Comparison of ENCODE assay signal across 12 cellular contexts in genomic region chr7:77328669-77329068, GRCh38.
DNase-seq lines count a peak whose midpoint lies in the region; ATAC-seq, FAIRE-seq and TF ChIP-seq lines count a peak whose summit lies in the region.
"Had no signal": no experiment of that assay in that cellular context is flagged by ENCODE, and none has a peak within 500 bp of the region (broad histone marks: within the 10 kb centered on the region; RNA-seq: fewer than 3 reads in every experiment).

No MANE protein-coding gene starts in this region.

- RAD21 ChIA-PET in GM12878 (lab: Charles Lee; ENCODE audit: unreplicated experiment) = interaction anchor here (0.9 to 1.7 kb wide), 8 partner anchors 46 to 212 kb away, joined by 3 to 7 read pairs (median 4); no protein-coding TSS in a partner anchor

- no peak overlapping the region for H3K27ac ChIP-seq in CD8-positive, alpha-beta memory T cell (ENCODE audit: low read depth, low read length)
- H3K27ac ChIP-seq in GM12878 (ENCODE audit: control insufficient read depth, insufficient read depth) (no peak overlapping the region), neuronal stem cell (replicated peaks; ENCODE audit: low read length) (no peak overlapping the region)
- H3K27ac ChIP-seq: SJCRH30, upper lobe of right lung had no signal

- no peak overlapping the region for H3K23ac ChIP-seq in neuronal stem cell (ENCODE audit: low read depth, low read length, poor library complexity)

- H2AK5ac ChIP-seq in neuronal stem cell (ENCODE audit: low read depth, low read length) = no peak overlapping the region

- no peak overlapping the region for H3K4ac ChIP-seq in neuronal stem cell (ENCODE audit: low read length)

- DNase-seq in CD8-positive, alpha-beta memory T cell = no peak
- DNase-seq in M059J (ENCODE audit: low read depth) (peak; percentile 47), GM12878 (ENCODE audit: low read depth, low spot score) (no peak), neuronal stem cell (ENCODE audit: low spot score) (no peak), NCI-H510A treated with DMSO at 0.1 percent for 48 hours (lab: John Stamatoyannopoulos, UW) (no peak), inferior parietal cortex (ENCODE audit: extremely low spot score) (no peak), Calu3 (no peak)
- DNase-seq: DMS53, NCI-H1105, upper lobe of right lung had no signal

- H4K20me1 ChIP-seq in GM12878 (ENCODE audit: control insufficient read depth, insufficient read depth) = no peaks in the 10 kb centered on the region

- no peak overlapping the region for H2BK5ac ChIP-seq in neuronal stem cell (ENCODE audit: low read length)

- WGBS in GM12878 (ENCODE audit: insufficient coverage, insufficient replicate concordance, low lambda C conversion rate, missing lambda C conversion rate) = 0% methylated on average over 1 of the region's 1 CpG
- no CpG with 5 or more reads among the region's 1 CpG for WGBS in neuronal stem cell (ENCODE audit: extremely low coverage in 2 of 2, insufficient read length in 2 of 2, insufficient replicate concordance in 1 of 2), 2 donors

- peaks cover 42 to 51% (median 50%) of the 10 kb centered on the region in 3 donors for H3K4me1 Mint-ChIP-seq in CD8-positive, alpha-beta memory T cell
- H3K4me1 Mint-ChIP-seq in Calu3 (ENCODE audit: low read depth, unreplicated experiment) = peaks cover 35% of the 10 kb centered on the region

- H3K79me2 ChIP-seq in GM12878 (ENCODE audit: control insufficient read depth, insufficient read depth, low read length) = no peaks in the 10 kb centered on the region

- intact Hi-C loops in GM12878 (cut with micrococcal nuclease; ENCODE audit: unreplicated experiment) (no loop called here), Calu3 (cut with micrococcal nuclease; ENCODE audit: unreplicated experiment) (loop anchor here (5.0 kb wide), 1 partner anchor 81 kb away; no protein-coding TSS in a partner anchor)

- CTCF ChIA-PET in CD8-positive, alpha-beta memory T cell (lab: Charles Lee) = no interaction called here
- CTCF ChIA-PET in GM12878 (lab: Yijun Ruan, JAX) = interaction anchor here (0.8 to 2.4 kb wide), 6 partner anchors 13 to 206 kb away, joined by 3 to 11 read pairs (median 4); partner anchors contain the start of gene CCDC146
- CTCF ChIA-PET in Calu3 (lab: Charles Lee) = no interaction called here

- H3K14ac ChIP-seq in neuronal stem cell (ENCODE audit: low read length) = no peak overlapping the region

- no peaks in the 10 kb centered on the region for H3K79me1 ChIP-seq in neuronal stem cell (ENCODE audit: low read depth, low read length)

- H2AFZ ChIP-seq in GM12878 (ENCODE audit: control insufficient read depth, low read depth, low read length) = no peak overlapping the region
- peak overlapping the region; percentile 46 for H2AFZ ChIP-seq in neuronal stem cell (ENCODE audit: low read length)

- FAIRE-seq in GM12878 (lab: Jason Lieb, UNC) = no peak

- TF ChIP-seq POLR2A in GM12878 (IDR thresholded peaks at IDR 0.05; ENCODE audit: low read depth, low read length) = no peak

- H2BK120ac ChIP-seq in neuronal stem cell (ENCODE audit: low read depth, low read length) = no peak overlapping the region

- H3K4me3 ChIP-seq in CD8-positive, alpha-beta memory T cell (ENCODE audit: low read length) = no peak overlapping the region
- H3K4me3 ChIP-seq in GM12878 = no peak overlapping the region
- H3K4me3 ChIP-seq in neuronal stem cell (ENCODE audit: low read length in 2 of 2) = no peak overlapping the region
- H3K4me3 ChIP-seq: SJCRH30, upper lobe of right lung had no signal

- BruUV-seq in GM12878 (replicated peaks; lab: Mats Ljungman, UMichigan) = no TSS peak
- BruUV-seq in Calu3 (replicated peaks; lab: Mats Ljungman, UMichigan) = no TSS peak

- peaks cover 3 to 10% (median 8%) of the 10 kb centered on the region in 3 donors for H3K36me3 Mint-ChIP-seq in CD8-positive, alpha-beta memory T cell
- peaks cover 5% of the 10 kb centered on the region for H3K36me3 Mint-ChIP-seq in Calu3 (ENCODE audit: insufficient read depth, unreplicated experiment)

- TF ChIP-seq CTCF in GM12878 (IDR thresholded peaks at IDR 0.05 in 2 of 3, conservative IDR thresholded peaks at IDR 0.05 in 1 of 3; ENCODE audit: control insufficient read depth in 2 of 3, extremely low read depth in 1 of 3, insufficient read depth in 1 of 3, low read depth in 3 of 3, low read length in 3 of 3) (no peak), Calu3 (IDR thresholded peaks at IDR 0.05; ENCODE audit: unreplicated experiment) (no peak)

- ATAC-seq in GM12878 (peak; percentile 13), HG03159 (IDR thresholded peaks at IDR 0.05; ENCODE audit: unreplicated experiment) (no peak)
- ATAC-seq: upper lobe of right lung had no signal

- SMC1A ChIA-PET in GM12878 (lab: Charles Lee; ENCODE audit: uncharacterized antibody, unreplicated experiment) = interaction anchor here (1.0 to 3.5 kb wide), 12 partner anchors 20 to 206 kb away, joined by 3 to 24 read pairs (median 6); partner anchors contain the start of genes CCDC146 and FGL2

- H3K4me2 ChIP-seq in GM12878 (ENCODE audit: control insufficient read depth, insufficient read depth) (no peak overlapping the region), neuronal stem cell (ENCODE audit: insufficient read depth, low read length, poor library complexity, severe bottlenecking) (no peak overlapping the region)

- no peaks in the 10 kb centered on the region for H3K36me3 ChIP-seq in CD8-positive, alpha-beta memory T cell (ENCODE audit: insufficient read depth, low read length)
- H3K36me3 ChIP-seq in GM12878 (ENCODE audit: control insufficient read depth in 2 of 2, insufficient read depth in 2 of 2, low read length in 1 of 2) (peaks cover 0 to 3% of the 10 kb centered on the region in 2 experiments; a peak in 1 of 4 replicates), neuronal stem cell (replicated peaks in 1 of 2; ENCODE audit: control insufficient read depth in 2 of 2, insufficient read depth in 2 of 2, low read length in 2 of 2) (no peaks in the 10 kb centered on the region)
- H3K36me3 ChIP-seq: SJCRH30 had no signal

- in situ Hi-C loops in GM12878 (cut with MboI) = no loop called here

- no peak overlapping the region for H4K91ac ChIP-seq in neuronal stem cell (ENCODE audit: low read depth, low read length, poor library complexity)

- H3K18ac ChIP-seq in neuronal stem cell (ENCODE audit: low read length) = no peak overlapping the region

- H3K27me3 Mint-ChIP-seq in CD8-positive, alpha-beta memory T cell = peaks cover 0 to 4% of the 10 kb centered on the region in 2 donors
- no peaks in the 10 kb centered on the region for H3K27me3 Mint-ChIP-seq in Calu3 (ENCODE audit: unreplicated experiment)

- peak overlapping the region in 4 of 7 donors; percentile 33 to 76 (median 64) for H3K4me3 Mint-ChIP-seq in CD8-positive, alpha-beta memory T cell
- H3K4me3 Mint-ChIP-seq in Calu3 (ENCODE audit: low read depth, unreplicated experiment) = no peak overlapping the region

- no peak overlapping the region for H2BK15ac ChIP-seq in neuronal stem cell (ENCODE audit: low read length)

- POLR2A ChIA-PET in CD8-positive, alpha-beta memory T cell (lab: Charles Lee) = no interaction called here
- POLR2A ChIA-PET in GM12878 (lab: Charles Lee) = interaction anchor here (0.6 to 1.9 kb wide), 5 partner anchors 23 to 85 kb away, joined by 3 to 7 read pairs (median 5); no protein-coding TSS in a partner anchor

- peak overlapping the region in 6 of 8 donors; percentile 8 to 71 (median 59) for H3K27ac Mint-ChIP-seq in CD8-positive, alpha-beta memory T cell
- no peak overlapping the region for H3K27ac Mint-ChIP-seq in Calu3 (ENCODE audit: unreplicated experiment)

- H3K4me1 ChIP-seq in CD8-positive, alpha-beta memory T cell (ENCODE audit: insufficient read depth, low read length) = peaks cover 38% of the 10 kb centered on the region
- peaks cover 42% of the 10 kb centered on the region for H3K4me1 ChIP-seq in GM12878 (ENCODE audit: control insufficient read depth, insufficient read depth, low read length)
- H3K4me1 ChIP-seq in neuronal stem cell (ENCODE audit: control insufficient read depth in 2 of 2, insufficient read depth in 1 of 2, low read depth in 1 of 2, low read length in 2 of 2) = peaks cover 1 to 4% of the 10 kb centered on the region in 2 donors

- peak; percentile 37 to 45; a peak in 2 of 4 replicates for TF ChIP-seq EP300 in GM12878 (IDR thresholded peaks at IDR 0.05; ENCODE audit: borderline replicate concordance in 1 of 2, control insufficient read depth in 1 of 2, low read depth in 2 of 2, low read length in 2 of 2)

- H3K9ac ChIP-seq in GM12878 (ENCODE audit: control insufficient read depth, insufficient read depth, low read length) = no peak overlapping the region
- H3K9ac ChIP-seq in neuronal stem cell (ENCODE audit: low read depth, low read length, poor library complexity) = no peak overlapping the region

- H3K27me3 ChIP-seq in CD8-positive, alpha-beta memory T cell (ENCODE audit: insufficient read depth, low read length, poor library complexity, severe bottlenecking) = no peaks in the 10 kb centered on the region
- H3K27me3 ChIP-seq in GM12878 (replicated peaks in 1 of 2; ENCODE audit: control insufficient read depth in 2 of 2, insufficient read depth in 2 of 2, low read length in 1 of 2) (no peaks in the 10 kb centered on the region), neuronal stem cell (ENCODE audit: control insufficient read depth in 3 of 3, insufficient read depth in 3 of 3, low read depth in 1 of 3, low read length in 3 of 3) (no peaks in the 10 kb centered on the region)
- H3K27me3 ChIP-seq: SJCRH30, upper lobe of right lung had no signal

- H4K8ac ChIP-seq in neuronal stem cell (ENCODE audit: low read depth, low read length) = no peak overlapping the region

- H3K9me3 ChIP-seq in CD8-positive, alpha-beta memory T cell (ENCODE audit: low read length) = no peaks in the 10 kb centered on the region
- H3K9me3 ChIP-seq in GM12878 (replicated peaks; ENCODE audit: control insufficient read depth, insufficient read depth, low read length) = no peaks in the 10 kb centered on the region
- no peaks in the 10 kb centered on the region for H3K9me3 ChIP-seq in neuronal stem cell (replicated peaks in 1 of 2; ENCODE audit: control insufficient read depth in 2 of 2, insufficient read depth in 1 of 2, low read depth in 1 of 2, low read length in 2 of 2)
- H3K9me3 ChIP-seq: SJCRH30, upper lobe of right lung had no signal

- H3K9me3 Mint-ChIP-seq in CD8-positive, alpha-beta memory T cell = no peaks in the 10 kb centered on the region
- H3K9me3 Mint-ChIP-seq in Calu3 (ENCODE audit: low read depth, unreplicated experiment) = no peaks in the 10 kb centered on the region

- no peak overlapping the region for H2BK12ac ChIP-seq in neuronal stem cell (ENCODE audit: low read length)

- no peak for TF ChIP-seq RAD21 in GM12878 (IDR thresholded peaks at IDR 0.05; ENCODE audit: insufficient read depth, low read depth, low read length)

TF ChIP-seq in GM12878, 131 proteins besides CTCF, POLR2A, EP300 and RAD21 (continues in another document):
- TF ChIP-seq JUNB (IDR thresholded peaks at IDR 0.05) (peak; percentile 55; the same call in 1 of the 2 replicates), USF1 (IDR thresholded peaks at IDR 0.05; ENCODE audit: borderline replicate concordance, extremely low read length, insufficient read depth, low read depth, low read length) (no peak)
